In the genomic region with DNA sequence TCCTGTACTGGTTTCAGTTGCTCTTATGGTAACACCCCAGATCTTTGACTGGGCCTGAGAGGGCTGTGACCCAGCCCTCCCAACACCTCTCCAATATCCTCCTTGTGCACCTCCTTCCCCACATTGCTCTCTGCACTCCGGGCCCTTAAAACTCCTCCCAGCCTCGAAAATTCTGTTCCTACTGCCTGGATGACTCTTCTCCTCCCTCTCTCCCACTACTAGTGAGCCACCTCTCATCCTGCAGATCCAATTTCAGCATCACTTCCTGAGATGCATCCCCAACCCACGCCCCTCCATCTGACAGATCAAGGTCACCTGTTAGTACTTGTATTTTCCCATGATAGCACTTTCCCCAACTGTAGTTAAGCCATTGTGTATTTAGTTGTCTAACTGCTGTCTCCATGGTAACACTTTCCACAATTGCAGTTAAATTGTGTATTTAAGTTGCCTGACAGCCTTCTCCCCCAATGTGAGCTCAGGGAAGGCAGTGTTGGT, we compare ENCODE assay signal across 10 cellular contexts. TPM values are rescaled to one million over a fixed set of nuclear protein-coding genes. Genes with fewer than 3 reads are reported as not detected.
A peak's percentile ranks its signal among the peaks of the same experiment; 100 is the strongest.
DNase-seq lines count a peak whose midpoint lies in the region; ATAC-seq and TF ChIP-seq lines count a peak whose summit lies in the region.
"Had no signal": no experiment of that assay in that cellular context is flagged by ENCODE, and none has a peak within 500 bp of the region (broad histone marks: within the 10 kb centered on the region; RNA-seq: fewer than 3 reads in every experiment).

No MANE protein-coding gene starts in this region.

- H3K9me3 ChIP-seq in left lung, result no peaks in the 10 kb centered on the region

- H3K27me3 ChIP-seq in left lung, result no peaks in the 10 kb centered on the region

- no peak overlapping the region for H3K4me3 ChIP-seq in left lung

- TF ChIP-seq CTCF in VCaP (conservative IDR thresholded peaks at IDR 0.05), result no peak
- TF ChIP-seq CTCF in left lung (IDR thresholded peaks at IDR 0.05), result no peak

- ATAC-seq in left lung (peak; percentile 39), GM18870 (IDR thresholded peaks at IDR 0.05; ENCODE audit: unreplicated experiment) (no peak), GM19397 (IDR thresholded peaks at IDR 0.05; ENCODE audit: unreplicated experiment) (no peak)

- peak; percentile 94 for DNase-seq in DMS153 (lab: John Stamatoyannopoulos, UW)
- peak; percentile 79 to 81 for DNase-seq in NCI-H1930 (lab: John Stamatoyannopoulos, UW)
- DNase-seq in left lung, result no peak
- no peak for DNase-seq in activated CD8-positive, alpha-beta memory T cell treated with anti-CD3 and anti-CD28 coated beads, Interleukin-2, amount 50 U/mL, for 48 hours
- DNase-seq in HK-2 (ENCODE audit: unreplicated experiment), result no peak
- DNase-seq: activated CD4-positive, alpha-beta T cell treated with anti-CD3 and anti-CD28 coated beads for 48 hours; AML-193 had no signal

- intact Hi-C loops in left lung (cut with DNase I), result no loop called here

- H3K4me1 ChIP-seq in left lung, result no peaks in the 10 kb centered on the region

- H3K36me3 ChIP-seq in left lung, result no peaks in the 10 kb centered on the region

- H3K27ac ChIP-seq in VCaP (peak overlapping the region; percentile 86), left lung (no peak overlapping the region)

RNA-seq across cellular contexts. Expression of a gene that starts 11.5 kb away (rescaled TPM):
- total RNA-seq in left lung, result 1 to 10 TPM; 7.5 to 8.9 TPM

Comparison
In these comparisons a context has a peak if more than half of its experiments do, and no peak if none do; other contexts are left out.
1. DNase-seq: peak in DMS153 (single experiment) and NCI-H1930 (2 of 2); none in left lung (0 of 2), activated CD8-positive, alpha-beta memory T cell treated with anti-CD3 and anti-CD28 coated beads, Interleukin-2, amount 50 U/mL, for 48 hours (single experiment) and HK-2 (single experiment).